Comparison of ENCODE assay signal across 1 cellular context in genomic region chr9:78292716-78293497, GRCh38.
TF ChIP-seq lines count a peak whose summit lies in the region.

No MANE protein-coding gene starts in this region.

TF ChIP-seq in HepG2, 621 proteins besides CTCF, POLR2A, EP300 and RAD21 (continued from another document and continues in another):
- TF ChIP-seq ZNF639 (CRISPR knock-in tag; conservative IDR thresholded peaks at IDR 0.05) (no peak), RBM22 (optimal IDR thresholded peaks at IDR 0.05; ENCODE audit: low read length) (no peak), ARID5B (CRISPR knock-in tag; IDR thresholded peaks at IDR 0.05) (peak; percentile 29; the same call in 1 of the 2 replicates), ZNF749 (CRISPR knock-in tag; IDR thresholded peaks at IDR 0.05; ENCODE audit: borderline replicate concordance) (no peak), GZF1 (CRISPR knock-in tag; IDR thresholded peaks at IDR 0.05) (no peak), MZF1 (CRISPR knock-in tag; IDR thresholded peaks at IDR 0.05; ENCODE audit: borderline replicate concordance) (no peak), EHMT2 (IDR thresholded peaks at IDR 0.05; ENCODE audit: borderline replicate concordance, low read depth, low read length) (no peak), ZNF747 (CRISPR knock-in tag; IDR thresholded peaks at IDR 0.05; ENCODE audit: borderline replicate concordance) (no peak), HNF4G (IDR thresholded peaks at IDR 0.05; ENCODE audit: borderline replicate concordance, low read depth, low read length) (peak; percentile 34; the same call in 1 of the 2 replicates), HNF4G (CRISPR knock-in tag; IDR thresholded peaks at IDR 0.05; ENCODE audit: borderline replicate concordance, low read depth) (no peak), PREB (CRISPR knock-in tag; IDR thresholded peaks at IDR 0.05) (no peak), ZNF567 (CRISPR knock-in tag; IDR thresholded peaks at IDR 0.05; ENCODE audit: borderline replicate concordance) (no peak), ZNF225 (CRISPR knock-in tag; IDR thresholded peaks at IDR 0.05) (no peak), GATAD2A (CRISPR knock-in tag; IDR thresholded peaks at IDR 0.05) (peak; percentile 58), HDAC1 (CRISPR knock-in tag; IDR thresholded peaks at IDR 0.05) (0 out of 2 replicates have a peak, but pooled peaks have one; percentile 25), PHF5A (CRISPR knock-in tag; IDR thresholded peaks at IDR 0.05; ENCODE audit: low read depth, unreplicated experiment) (no peak), ZNF136 (CRISPR knock-in tag; IDR thresholded peaks at IDR 0.05; ENCODE audit: low read depth) (no peak), SALL1 (CRISPR knock-in tag; IDR thresholded peaks at IDR 0.05) (peak; percentile 75), ZNF350 (CRISPR knock-in tag; IDR thresholded peaks at IDR 0.05; ENCODE audit: borderline replicate concordance, low read depth) (no peak), ZNF160 (CRISPR knock-in tag; IDR thresholded peaks at IDR 0.05) (no peak), HOMEZ (CRISPR knock-in tag; IDR thresholded peaks at IDR 0.05; ENCODE audit: low read depth) (0 out of 2 replicates have a peak, but pooled peaks have one; percentile 11), SP5 (CRISPR knock-in tag; IDR thresholded peaks at IDR 0.05; ENCODE audit: borderline replicate concordance, low read depth) (no peak), ZSCAN9 (CRISPR knock-in tag; IDR thresholded peaks at IDR 0.05; ENCODE audit: borderline replicate concordance) (no peak), ELK4 (CRISPR knock-in tag; IDR thresholded peaks at IDR 0.05; ENCODE audit: borderline replicate concordance) (no peak), ZNF580 (CRISPR knock-in tag; IDR thresholded peaks at IDR 0.05; ENCODE audit: borderline replicate concordance, low read depth) (no peak), ZNF576 (CRISPR knock-in tag; IDR thresholded peaks at IDR 0.05) (no peak), ATF7-NPFF (CRISPR knock-in tag; IDR thresholded peaks at IDR 0.05; ENCODE audit: low read depth) (no peak), HNF1B (CRISPR knock-in tag; IDR thresholded peaks at IDR 0.05) (no peak), GFI1 (CRISPR knock-in tag; IDR thresholded peaks at IDR 0.05; ENCODE audit: borderline replicate concordance) (no peak), CREB1 (IDR thresholded peaks at IDR 0.05) (0 out of 2 replicates have a peak, but pooled peaks have one; percentile 23), CREB1 (CRISPR knock-in tag; IDR thresholded peaks at IDR 0.05) (no peak; the same call in 1 of the 2 replicates), ZNF652 (CRISPR knock-in tag; IDR thresholded peaks at IDR 0.05; ENCODE audit: borderline replicate concordance, low read depth) (no peak), GMEB1 (CRISPR knock-in tag; IDR thresholded peaks at IDR 0.05; ENCODE audit: borderline replicate concordance) (no peak), TFAP4 (IDR thresholded peaks at IDR 0.05; ENCODE audit: borderline replicate concordance, low read depth) (no peak), TFE3 (CRISPR knock-in tag; IDR thresholded peaks at IDR 0.05) (no peak), KAT2B (IDR thresholded peaks at IDR 0.05; ENCODE audit: borderline replicate concordance, low read depth, low read length) (no peak), BCL6 (CRISPR knock-in tag; IDR thresholded peaks at IDR 0.05) (no peak), ZNF232 (CRISPR knock-in tag; IDR thresholded peaks at IDR 0.05; ENCODE audit: borderline replicate concordance) (no peak), ZFP91 (CRISPR knock-in tag; IDR thresholded peaks at IDR 0.05; ENCODE audit: borderline replicate concordance) (no peak), BRF2 (CRISPR knock-in tag; IDR thresholded peaks at IDR 0.05) (no peak), ZNF329 (CRISPR knock-in tag; IDR thresholded peaks at IDR 0.05; ENCODE audit: low read depth) (no peak), PRPF4 (IDR thresholded peaks at IDR 0.05; ENCODE audit: low read depth, low read length, poor library complexity, severe bottlenecking) (no peak)
